In the genomic region with DNA sequence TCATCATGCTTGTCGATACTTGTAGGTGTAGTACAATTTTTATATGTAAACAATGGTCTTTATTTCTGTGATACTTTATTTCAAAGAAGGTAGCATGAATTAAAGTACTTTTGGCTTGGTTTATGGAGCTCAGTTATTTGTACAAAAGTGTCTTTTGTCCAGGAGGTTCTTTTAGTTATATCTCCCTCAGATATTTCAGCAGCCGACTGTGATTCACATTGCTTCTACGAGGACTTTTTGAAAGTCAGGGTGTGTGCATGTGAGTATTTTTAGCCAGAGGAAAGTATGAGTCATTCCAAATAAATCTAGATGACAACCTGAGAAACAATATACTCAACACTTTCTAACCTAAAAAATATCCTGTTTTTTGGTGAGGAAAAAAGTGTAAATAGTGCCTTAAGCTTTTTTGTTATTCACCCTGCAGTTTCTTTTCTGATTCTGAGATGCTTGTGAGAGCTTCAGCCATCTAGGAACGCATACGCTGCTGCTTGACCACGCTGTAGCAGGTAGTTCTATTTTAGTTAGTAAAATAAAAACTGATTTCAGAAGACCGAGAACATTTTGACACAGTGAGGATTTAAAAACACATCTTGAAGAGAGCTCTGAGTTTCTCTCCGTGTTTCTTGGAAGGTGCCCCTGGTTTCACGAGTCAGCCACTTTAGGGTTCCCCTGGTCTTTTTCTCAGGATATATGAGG, we compare ENCODE assay signal across 9 cellular contexts. TPM values are rescaled to one million over a fixed set of nuclear protein-coding genes. Genes with fewer than 3 reads are reported as not detected.
DNase-seq lines count a peak whose midpoint lies in the region; ATAC-seq and TF ChIP-seq lines count a peak whose summit lies in the region.
"Had no signal": no experiment of that assay in that cellular context is flagged by ENCODE, and none has a peak within 500 bp of the region (broad histone marks: within the 10 kb centered on the region; RNA-seq: fewer than 3 reads in every experiment).

No MANE protein-coding gene starts in this region.

- intact Hi-C loops in uterus (cut with DNase I; ENCODE audit: low total_unique reads): no loop called here

- no peak for TF ChIP-seq CTCF in coronary artery (IDR thresholded peaks at IDR 0.05)
- TF ChIP-seq CTCF in uterus (IDR thresholded peaks at IDR 0.05): no peak

- peaks cover 32 to 34% of the 10 kb centered on the region in 2 donors for H3K4me1 ChIP-seq in uterus

- H3K27ac ChIP-seq in coronary artery: peak overlapping the region; percentile 78 to 84
- peak overlapping the region; percentile 86 to 99 for H3K27ac ChIP-seq in uterus

- no peaks in the 10 kb centered on the region for H3K9me3 ChIP-seq in uterus
- H3K9me3 ChIP-seq: HAP-1 had no signal

- peak; percentile 36 to 66 for TF ChIP-seq POLR2A in uterus (IDR thresholded peaks at IDR 0.05)

- peak; percentile 49 for DNase-seq in stimulated activated CD4-positive, alpha-beta T cell treated with anti-CD3 and anti-CD28 coated beads, Interleukin-2, amount 100 ng/mL, for 4 hours (ENCODE audit: low read depth)
- no peak for DNase-seq in stimulated activated CD4-positive, alpha-beta T cell treated with anti-CD3 and anti-CD28 coated beads, Interleukin-2, amount 100 ng/mL, for 48 hours
- DNase-seq in RPMI7951 (ENCODE audit: low read depth) (peak; percentile 94), coronary artery (ENCODE audit: low spot score) (no peak), medulla oblongata (ENCODE audit: extremely low spot score) (peak; percentile 53), uterus (peak in 1 of 2 donors; percentile 73), iPS-NIHi7 (ENCODE audit: extremely low spot score) (no peak)

- H3K27me3 ChIP-seq in uterus: no peaks in the 10 kb centered on the region

- peak; percentile 57 for ATAC-seq in HG02943 (IDR thresholded peaks at IDR 0.05; ENCODE audit: low read depth, unreplicated experiment)

- no peaks in the 10 kb centered on the region for H3K36me3 ChIP-seq in uterus

- H3K4me3 ChIP-seq in coronary artery (peak overlapping the region; percentile 26), uterus (peak overlapping the region; percentile 13)
- H3K4me3 ChIP-seq: HAP-1 had no signal

RNA-seq across cellular contexts. Expression of a gene that starts 0.5 kb away (rescaled TPM):
- total RNA-seq in RPMI7951 (2014; rRNA removed; shearing (Covaris generic)): 67.6 and 89.9 TPM in 2 replicates
- total RNA-seq in uterus: 100 to 1,000 TPM; 139 to 624 (median 446) TPM

RNA-seq across cellular contexts. Expression of a gene that starts 44.6 kb away (rescaled TPM):
- 22.4 and 24.6 TPM in 2 replicates for total RNA-seq in RPMI7951 (2014; rRNA removed; shearing (Covaris generic))
- total RNA-seq in uterus: 10 to 100 TPM in 3 of 4 donors, 1 to 10 TPM in 1; 6.1 to 39.4 (median 26.7) TPM

Comparison
In these comparisons a context has a peak if more than half of its experiments do, and no peak if none do; other contexts are left out.
1. DNase-seq: peak in stimulated activated CD4-positive, alpha-beta T cell treated with anti-CD3 and anti-CD28 coated beads, Interleukin-2, amount 100 ng/mL, for 4 hours (single experiment), RPMI7951 (single experiment) and medulla oblongata (single experiment); none in stimulated activated CD4-positive, alpha-beta T cell treated with anti-CD3 and anti-CD28 coated beads, Interleukin-2, amount 100 ng/mL, for 48 hours (0 of 2), coronary artery (single experiment) and iPS-NIHi7 (single experiment).